ENCODE assay signal across 13 cellular contexts in genomic region chr22:45335021-45335818, GRCh38. TPM values are rescaled to one million over a fixed set of nuclear protein-coding genes. Genes with fewer than 3 reads are reported as not detected.
DNase-seq lines count a peak whose midpoint lies in the region; ATAC-seq and TF ChIP-seq lines count a peak whose summit lies in the region.
"Had no signal": no experiment of that assay in that cellular context is flagged by ENCODE, and none has a peak within 500 bp of the region (broad histone marks: within the 10 kb centered on the region; RNA-seq: fewer than 3 reads in every experiment).

No MANE protein-coding gene starts in this region.

- CTCF ChIA-PET in AG04450 (lab: Charles Lee) (interaction anchor here (0.6 kb wide), 1 partner anchor 84 kb away, joined by 3 read pairs; no protein-coding TSS in a partner anchor), GM10248 (lab: Yijun Ruan, JAX) (interaction anchor here (0.8 to 3.4 kb wide), 3 partner anchors 12 to 22 kb away, joined by 3 to 11 read pairs (median 3); no protein-coding TSS in a partner anchor)

- H3K9me3 ChIP-seq in AG04450 (ENCODE audit: control insufficient read depth, insufficient read depth, low read length) (no peaks in the 10 kb centered on the region), endodermal cell (ENCODE audit: control insufficient read depth, low read length) (no peaks in the 10 kb centered on the region)

- no peak overlapping the region for H2BK120ac ChIP-seq in mesendoderm (ENCODE audit: low read depth, low read length)

- peaks cover 81% of the 10 kb centered on the region for H3K36me3 Mint-ChIP-seq in endodermal cell (ENCODE audit: low read depth)

- POLR2A ChIA-PET in AG04450 (lab: Yijun Ruan, JAX) (no interaction called here), GM10248 (lab: Yijun Ruan, JAX) (no interaction called here)

- H3K79me1 ChIP-seq in mesendoderm (ENCODE audit: low read length), result no peaks in the 10 kb centered on the region

- H2AK5ac ChIP-seq in mesendoderm (ENCODE audit: low read length), result no peak overlapping the region

- H3K36me3 ChIP-seq in endodermal cell (ENCODE audit: control insufficient read depth, insufficient read depth, low read length), result peaks cover 80% of the 10 kb centered on the region
- no peaks in the 10 kb centered on the region for H3K36me3 ChIP-seq in mesendoderm (ENCODE audit: control insufficient read depth, insufficient read depth, low read length)

- H3K9me3 Mint-ChIP-seq in endodermal cell, result no peaks in the 10 kb centered on the region
- H3K9me3 Mint-ChIP-seq: natural killer cell treated with Interleukin-12 subunit alpha and Interleukin-12 subunit beta and Interleukin-15 and Interleukin-18, amount 100 ng/mL, for 72 hours; T-cell had no signal

- no peak overlapping the region for H3K4me3 Mint-ChIP-seq in endodermal cell
- H3K4me3 Mint-ChIP-seq: natural killer cell treated with Interleukin-12 subunit alpha and Interleukin-12 subunit beta and Interleukin-15 and Interleukin-18, amount 100 ng/mL, for 72 hours had no signal

- H3K18ac ChIP-seq in mesendoderm (ENCODE audit: low read length), result no peak overlapping the region

- no peaks in the 10 kb centered on the region for H3K4me1 ChIP-seq in endodermal cell (ENCODE audit: control insufficient read depth, insufficient read depth, low read length)
- H3K4me1 ChIP-seq in mesendoderm (ENCODE audit: control insufficient read depth, low read depth, low read length), result no peaks in the 10 kb centered on the region

- no peak overlapping the region for H2BK5ac ChIP-seq in mesendoderm (ENCODE audit: low read length)

- DNase-seq in AG04450 (ENCODE audit: low read depth, low spot score), result no peak
- DNase-seq in NCI-H1694 treated with DMSO at 0.1 percent for 48 hours (lab: John Stamatoyannopoulos, UW), result peak; percentile 73
- peak; percentile 87 for DNase-seq in endodermal cell
- DNase-seq in mesendoderm, result peak; percentile 71
- no peak for DNase-seq in putamen (ENCODE audit: low spot score)
- DNase-seq in GM10248 (ENCODE audit: extremely low spot score), result no peak
- DNase-seq in mucosa of gallbladder (ENCODE audit: low spot score), result no peak
- DNase-seq: NCI-H526 treated with DMSO at 0.1 percent for 48 hours; stimulated activated CD4-positive, alpha-beta T cell treated with anti-CD3 and anti-CD28 coated beads, Interleukin-4, amount 100 ng/mL, for 1 hour; T-cell had no signal

- no peak overlapping the region for H3K4ac ChIP-seq in mesendoderm (ENCODE audit: low read depth, low read length)

- no peak overlapping the region for H4K8ac ChIP-seq in mesendoderm (ENCODE audit: low read depth, low read length)

- H3K4me2 ChIP-seq in mesendoderm (ENCODE audit: low read length), result no peak overlapping the region

- H3K27me3 Mint-ChIP-seq in endodermal cell (ENCODE audit: insufficient read depth), result no peaks in the 10 kb centered on the region
- H3K27me3 Mint-ChIP-seq: natural killer cell treated with Interleukin-12 subunit alpha and Interleukin-12 subunit beta and Interleukin-15 and Interleukin-18, amount 100 ng/mL, for 72 hours; T-cell had no signal

- WGBS in endodermal cell (ENCODE audit: insufficient coverage in 1 of 2, insufficient read length in 1 of 2), 2 experiments, result 71 to 76% methylated on average over 26 of the region's 26 CpGs
- no CpG with 5 or more reads among the region's 26 CpGs for WGBS in mesendoderm (ENCODE audit: extremely low coverage, insufficient coverage, low lambda C conversion rate)

- peaks cover 2% of the 10 kb centered on the region for H3K4me1 Mint-ChIP-seq in endodermal cell

- no peaks in the 10 kb centered on the region for H3K79me2 ChIP-seq in mesendoderm (ENCODE audit: control insufficient read depth, insufficient read depth, low read length)

- H3K27ac Mint-ChIP-seq in endodermal cell, result peak overlapping the region; percentile 40
- H3K27ac Mint-ChIP-seq: natural killer cell treated with Interleukin-12 subunit alpha and Interleukin-12 subunit beta and Interleukin-15 and Interleukin-18, amount 100 ng/mL, for 72 hours had no signal

- H2BK15ac ChIP-seq in mesendoderm (replicated peaks; ENCODE audit: low read depth), result no peak overlapping the region

- H3K27me3 ChIP-seq in AG04450 (ENCODE audit: control insufficient read depth, insufficient read depth, low read length), result no peaks in the 10 kb centered on the region
- no peaks in the 10 kb centered on the region for H3K27me3 ChIP-seq in endodermal cell (ENCODE audit: control insufficient read depth, insufficient read depth, low read length, poor library complexity, severe bottlenecking)
- H3K27me3 ChIP-seq in mesendoderm (ENCODE audit: insufficient read depth, low read length, poor library complexity), result no peaks in the 10 kb centered on the region
- H3K27me3 ChIP-seq: cardiac muscle cell had no signal

- H3K56ac ChIP-seq in mesendoderm (ENCODE audit: low read length), result no peak overlapping the region

- ATAC-seq in GM19397 (IDR thresholded peaks at IDR 0.05; ENCODE audit: unreplicated experiment), result no peak
- ATAC-seq: natural killer cell treated with Interleukin-12 subunit alpha and Interleukin-12 subunit beta and Interleukin-15 and Interleukin-18, amount 100 ng/mL, for 72 hours; T-cell had no signal

- no peak overlapping the region for H3K9ac ChIP-seq in endodermal cell (ENCODE audit: extremely low read depth, low read length, poor library complexity, severe bottlenecking)
- no peak overlapping the region for H3K9ac ChIP-seq in mesendoderm (ENCODE audit: low read length)

- no peak overlapping the region for H3K23ac ChIP-seq in mesendoderm (ENCODE audit: low read length)

- no peak overlapping the region for H4K5ac ChIP-seq in mesendoderm (ENCODE audit: low read length)

- TF ChIP-seq CTCF in AG04450 (IDR thresholded peaks at IDR 0.05; ENCODE audit: low read depth, low read length) (peak; percentile 21; the same call in 1 of the 2 replicates), endodermal cell (conservative IDR thresholded peaks at IDR 0.05) (peak; percentile 68), GM10248 (IDR thresholded peaks at IDR 0.05; ENCODE audit: control extremely low read depth, extremely low read depth, low read depth, missing control alignments) (no peak)

- H3K27ac ChIP-seq in AG04450 (ENCODE audit: low read depth, low read length) (peak overlapping the region; percentile 11), endodermal cell (ENCODE audit: low read depth, low read length) (no peak overlapping the region), mesendoderm (ENCODE audit: low read depth, low read length) (no peak overlapping the region)

- H3K4me3 ChIP-seq in AG04450 (ENCODE audit: low read depth, low read length) (no peak overlapping the region), endodermal cell (ENCODE audit: low read length) (no peak overlapping the region), mesendoderm (ENCODE audit: low read length) (no peak overlapping the region)
- H3K4me3 ChIP-seq: cardiac muscle cell had no signal

RNA-seq across cellular contexts. Expression of gene FAM118A, which starts 25.5 kb away (rescaled TPM):
- 22.6 and 23.3 TPM in 2 replicates for polyA plus RNA-seq in AG04450 (2011; rRNA removed)
- polyA minus RNA-seq in AG04450 (2011; rRNA and poly(A)+ RNA removed), result 22.9 and 25.2 TPM in 2 replicates
- total RNA-seq in endodermal cell (100 to 1,000 TPM in 1 of 2 donors, 10 to 100 TPM in 1; 46.3 to 143 TPM), mucosa of gallbladder (76.3 TPM)
- polyA plus RNA-seq in endodermal cell (2013, experiment 1 of 2), result 31.2 TPM
- 25.4 TPM for polyA plus RNA-seq in endodermal cell (2013, experiment 2 of 2)
- polyA plus RNA-seq in mesendoderm (2013, experiment 1 of 2), result 12.1 TPM
- polyA plus RNA-seq in mesendoderm (2013, experiment 2 of 2), result 11.1 TPM

RNA-seq across cellular contexts. Expression of gene UPK3A, which starts 50.5 kb away (rescaled TPM):
- polyA plus RNA-seq in AG04450 (2011; rRNA removed), result not detected in 2 replicates
- not detected in 2 replicates for polyA minus RNA-seq in AG04450 (2011; rRNA and poly(A)+ RNA removed)
- total RNA-seq in endodermal cell, result not detected
- polyA plus RNA-seq in endodermal cell (2013, experiment 1 of 2), result 0.21 TPM
- polyA plus RNA-seq in endodermal cell (2013, experiment 2 of 2), result not detected
- polyA plus RNA-seq in mesendoderm (2013, experiment 1 of 2), result 0.08 TPM
- 0.04 TPM for polyA plus RNA-seq in mesendoderm (2013, experiment 2 of 2)
- total RNA-seq in mucosa of gallbladder, result 0.40 TPM
- total RNA-seq: natural killer cell treated with Interleukin-12 subunit alpha and Interleukin-12 subunit beta and Interleukin-15 and Interleukin-18, amount 100 ng/mL, for 72 hours; T-cell had no signal
- polyA plus RNA-seq: cardiac muscle cell had no signal

Comparison
In these comparisons a context has a peak if more than half of its experiments do, and no peak if none do; other contexts are left out.
1. DNase-seq: peak in NCI-H1694 treated with DMSO at 0.1 percent for 48 hours (single experiment), endodermal cell (single experiment) and mesendoderm (single experiment); none in AG04450 (single experiment), putamen (single experiment), GM10248 (single experiment) and mucosa of gallbladder (single experiment).